15 cellular contexts compared by ENCODE assay signal in genomic region chr3:149701977-149702350, GRCh38. TPM values are rescaled to one million over a fixed set of nuclear protein-coding genes. Genes with fewer than 3 reads are reported as not detected.
DNase-seq lines count a peak whose midpoint lies in the region; ATAC-seq and TF ChIP-seq lines count a peak whose summit lies in the region.
"Had no signal": no experiment of that assay in that cellular context is flagged by ENCODE, and none has a peak within 500 bp of the region (broad histone marks: within the 10 kb centered on the region; RNA-seq: fewer than 3 reads in every experiment).

No MANE protein-coding gene starts in this region.

- no peaks in the 10 kb centered on the region for H3K36me3 ChIP-seq in vagina

- peak; percentile 15 for DNase-seq in stimulated activated naive CD4-positive, alpha-beta T cell treated with Interleukin-2 at 50 U/mL for 16 hours (lab: John Stamatoyannopoulos, UW)
- no peak for DNase-seq in stimulated activated naive CD4-positive, alpha-beta T cell (lab: John Stamatoyannopoulos, UW)
- no peak for DNase-seq in central memory CD8-positive, alpha-beta T cell (ENCODE audit: low spot score in 2 of 2)
- DNase-seq in vagina (ENCODE audit: extremely low spot score in 2 of 2) (no peak), sciatic nerve (ENCODE audit: low spot score) (no peak), NCI-H526 treated with DMSO at 0.1 percent for 48 hours (lab: John Stamatoyannopoulos, UW) (no peak), NCI-H524 (lab: John Stamatoyannopoulos, UW) (no peak)
- DNase-seq: body of pancreas, C1 segment of cervical spinal cord, NCI-H1436 treated with DMSO at 0.1 percent for 48 hours, NCI-H524 treated with DMSO at 0.1 percent for 48 hours had no signal

- H3K4me3 ChIP-seq in vagina: no peak overlapping the region
- H3K4me3 ChIP-seq: body of pancreas had no signal

- peak overlapping the region; percentile 52 for H3K4me3 Mint-ChIP-seq in central memory CD8-positive, alpha-beta T cell

- intact Hi-C loops in vagina (cut with DNase I): no loop called here
- intact Hi-C loops in sciatic nerve (cut with DNase I): no loop called here

- TF ChIP-seq CTCF in vagina (IDR thresholded peaks at IDR 0.05): no peak

- no peaks in the 10 kb centered on the region for H3K27me3 ChIP-seq in vagina
- H3K27me3 ChIP-seq: body of pancreas had no signal

- no peak for TF ChIP-seq POLR2A in vagina (IDR thresholded peaks at IDR 0.05)

- ATAC-seq in HG03280 (IDR thresholded peaks at IDR 0.05; ENCODE audit: unreplicated experiment) (peak; percentile 59), sciatic nerve (no peak)
- no peak for ATAC-seq in central memory CD8-positive, alpha-beta T cell (replicated peaks; ENCODE audit: extremely low read depth, poor library complexity, severe bottlenecking)
- ATAC-seq: body of pancreas; naive thymus-derived CD8-positive, alpha-beta T cell had no signal

- no peaks in the 10 kb centered on the region for H3K4me1 Mint-ChIP-seq in central memory CD8-positive, alpha-beta T cell

- peak overlapping the region; percentile 50 for H3K27ac Mint-ChIP-seq in central memory CD8-positive, alpha-beta T cell (ENCODE audit: low read depth)

- H3K27ac ChIP-seq in vagina: peak overlapping the region; percentile 62
- H3K27ac ChIP-seq: body of pancreas, KMS-11, RWPE1 had no signal

- H3K9me3 Mint-ChIP-seq in central memory CD8-positive, alpha-beta T cell: no peaks in the 10 kb centered on the region

- no peaks in the 10 kb centered on the region for H3K36me3 Mint-ChIP-seq in central memory CD8-positive, alpha-beta T cell (ENCODE audit: insufficient read depth)

- no peaks in the 10 kb centered on the region for H3K27me3 Mint-ChIP-seq in central memory CD8-positive, alpha-beta T cell

- H3K9me3 ChIP-seq in vagina: no peaks in the 10 kb centered on the region

- H3K4me1 ChIP-seq in vagina: peaks cover 14% of the 10 kb centered on the region
- H3K4me1 ChIP-seq: body of pancreas had no signal

RNA-seq across cellular contexts. Expression of gene WWTR1, which starts 44.1 kb away (rescaled TPM):
- 181 TPM for total RNA-seq in vagina
- total RNA-seq in sciatic nerve: 143 TPM

RNA-seq across cellular contexts. Expression of gene COMMD2, which starts 50.3 kb away (rescaled TPM):
- total RNA-seq in vagina (18.9 TPM), sciatic nerve (41.1 TPM)
